Comparison of ENCODE assay signal across 8 cellular contexts in genomic region chr10:99560277-99561126, GRCh38. TPM values are rescaled to one million over a fixed set of nuclear protein-coding genes. Genes with fewer than 3 reads are reported as not detected.
DNase-seq lines count a peak whose midpoint lies in the region; ATAC-seq and TF ChIP-seq lines count a peak whose summit lies in the region.

No MANE protein-coding gene starts in this region.

- peak; percentile 63 for DNase-seq in AG08396 (ENCODE audit: low spot score)
- DNase-seq in GM10248 (ENCODE audit: extremely low spot score) = peak; percentile 45
- peak; percentile 66 for DNase-seq in NCI-H2227 treated with DMSO at 0.1 percent for 48 hours (lab: John Stamatoyannopoulos, UW)
- peak; percentile 66 for DNase-seq in activated CD8-positive, alpha-beta T cell treated with anti-CD3 and anti-CD28 coated beads, Interleukin-2, amount 10 ng/mL, durations not matched to agents 7 days and 5 days
- DNase-seq in fibroblast of pulmonary artery (ENCODE audit: low read depth) = peak; percentile 60
- peak; percentile 50 for DNase-seq in pons (ENCODE audit: low spot score)

- TF ChIP-seq CTCF in GM10248 (IDR thresholded peaks at IDR 0.05; ENCODE audit: control extremely low read depth, extremely low read depth, low read depth, missing control alignments) (peak; percentile 65), fibroblast of pulmonary artery (IDR thresholded peaks at IDR 0.05; ENCODE audit: low read length, missing control alignments) (peak; percentile 66)

- no peak overlapping the region for H3K27ac Mint-ChIP-seq in activated CD8-positive, alpha-beta T cell treated with anti-CD3 and anti-CD28 coated beads, Interleukin-2, amount 10 ng/mL, durations not matched to agents 7 days and 5 days
- H3K27ac Mint-ChIP-seq in stimulated activated memory B cell treated with anti-CD40 and anti-IgM and Interleukin-4, amounts not matched to agents 10 μg/mL and 1 μg/mL and 100 μg/mL, for 72 hours = no peak overlapping the region

- H3K4me3 Mint-ChIP-seq in activated CD8-positive, alpha-beta T cell treated with anti-CD3 and anti-CD28 coated beads, Interleukin-2, amount 10 ng/mL, durations not matched to agents 7 days and 5 days = no peak overlapping the region
- H3K4me3 Mint-ChIP-seq in stimulated activated memory B cell treated with anti-CD40 and anti-IgM and Interleukin-4, amounts not matched to agents 10 μg/mL and 1 μg/mL and 100 μg/mL, for 72 hours = no peak overlapping the region

- H3K9me3 Mint-ChIP-seq in activated CD8-positive, alpha-beta T cell treated with anti-CD3 and anti-CD28 coated beads, Interleukin-2, amount 10 ng/mL, durations not matched to agents 7 days and 5 days (ENCODE audit: insufficient read depth) = no peaks in the 10 kb centered on the region
- no peaks in the 10 kb centered on the region for H3K9me3 Mint-ChIP-seq in stimulated activated memory B cell treated with anti-CD40 and anti-IgM and Interleukin-4, amounts not matched to agents 10 μg/mL and 1 μg/mL and 100 μg/mL, for 72 hours

- no peaks in the 10 kb centered on the region for H3K36me3 Mint-ChIP-seq in activated CD8-positive, alpha-beta T cell treated with anti-CD3 and anti-CD28 coated beads, Interleukin-2, amount 10 ng/mL, durations not matched to agents 7 days and 5 days (ENCODE audit: low read depth)
- no peaks in the 10 kb centered on the region for H3K36me3 Mint-ChIP-seq in stimulated activated memory B cell treated with anti-CD40 and anti-IgM and Interleukin-4, amounts not matched to agents 10 μg/mL and 1 μg/mL and 100 μg/mL, for 72 hours

- CTCF ChIA-PET in GM10248 (lab: Yijun Ruan, JAX) = interaction anchor here (0.6 to 7.3 kb wide), 28 partner anchors 9 to 178 kb away, joined by 3 to 55 read pairs (median 4); no protein-coding TSS in a partner anchor
- CTCF ChIA-PET in activated CD8-positive, alpha-beta T cell treated with anti-CD3 and anti-CD28 coated beads, Interleukin-2, amount 10 ng/mL, durations not matched to agents 7 days and 5 days (lab: Charles Lee) = interaction anchor here (0.8 to 3.1 kb wide), 24 partner anchors 9 to 205 kb away, joined by 3 to 20 read pairs (median 4); partner anchors contain the start of gene ENTPD7

- POLR2A ChIA-PET in GM10248 (lab: Yijun Ruan, JAX) = no interaction called here
- POLR2A ChIA-PET in activated CD8-positive, alpha-beta T cell treated with anti-CD3 and anti-CD28 coated beads, Interleukin-2, amount 10 ng/mL, durations not matched to agents 7 days and 5 days (lab: Charles Lee) = no interaction called here

- no peak for ATAC-seq in activated CD8-positive, alpha-beta T cell treated with anti-CD3 and anti-CD28 coated beads, Interleukin-2, amount 10 ng/mL, durations not matched to agents 7 days and 5 days
- no peak for ATAC-seq in stimulated activated memory B cell treated with anti-CD40 and anti-IgM and Interleukin-4, amounts not matched to agents 10 μg/mL and 1 μg/mL and 100 μg/mL, for 72 hours
- no peak for ATAC-seq in HG03108 (IDR thresholded peaks at IDR 0.05; ENCODE audit: unreplicated experiment)

- no peak overlapping the region for H3K4me3 ChIP-seq in fibroblast of pulmonary artery (replicated peaks; ENCODE audit: low read depth, low read length)

- H3K4me1 Mint-ChIP-seq in activated CD8-positive, alpha-beta T cell treated with anti-CD3 and anti-CD28 coated beads, Interleukin-2, amount 10 ng/mL, durations not matched to agents 7 days and 5 days (ENCODE audit: low read depth) = peaks cover 9% of the 10 kb centered on the region
- H3K4me1 Mint-ChIP-seq in stimulated activated memory B cell treated with anti-CD40 and anti-IgM and Interleukin-4, amounts not matched to agents 10 μg/mL and 1 μg/mL and 100 μg/mL, for 72 hours = peaks cover 22% of the 10 kb centered on the region

- H3K27me3 Mint-ChIP-seq in activated CD8-positive, alpha-beta T cell treated with anti-CD3 and anti-CD28 coated beads, Interleukin-2, amount 10 ng/mL, durations not matched to agents 7 days and 5 days (ENCODE audit: low read depth) = peaks cover 26% of the 10 kb centered on the region
- H3K27me3 Mint-ChIP-seq in stimulated activated memory B cell treated with anti-CD40 and anti-IgM and Interleukin-4, amounts not matched to agents 10 μg/mL and 1 μg/mL and 100 μg/mL, for 72 hours = peaks cover 8% of the 10 kb centered on the region

RNA-seq across cellular contexts. Expression of gene NKX2-3, which starts 27.8 kb away (rescaled TPM):
- total RNA-seq in activated CD8-positive, alpha-beta T cell treated with anti-CD3 and anti-CD28 coated beads, Interleukin-2, amount 10 ng/mL, durations not matched to agents 7 days and 5 days = not detected

RNA-seq across cellular contexts. Expression of gene SLC25A28, which starts 59.7 kb away (rescaled TPM):
- total RNA-seq in activated CD8-positive, alpha-beta T cell treated with anti-CD3 and anti-CD28 coated beads, Interleukin-2, amount 10 ng/mL, durations not matched to agents 7 days and 5 days = 10 to 100 TPM; 50.7 to 55.0 TPM
